In genomic region chr1:46062651-46063319, GRCh38 we compare ENCODE assay signal across 8 cellular contexts.
DNase-seq lines count a peak whose midpoint lies in the region; ATAC-seq and TF ChIP-seq lines count a peak whose summit lies in the region.
"Had no signal": no experiment of that assay in that cellular context is flagged by ENCODE, and none has a peak within 500 bp of the region (broad histone marks: within the 10 kb centered on the region; RNA-seq: fewer than 3 reads in every experiment).

No MANE protein-coding gene starts in this region.

- no peak overlapping the region for H4K8ac ChIP-seq in trophoblast cell (ENCODE audit: low read depth, low read length)

- H3K4ac ChIP-seq in trophoblast cell (ENCODE audit: low read depth, low read length) = no peak overlapping the region

- peak overlapping the region; percentile 43 for H2AFZ ChIP-seq in MM.1S (ENCODE audit: low read length)
- no peak overlapping the region for H2AFZ ChIP-seq in trophoblast cell (ENCODE audit: insufficient read depth, low read length, poor library complexity)

- H3K4me2 ChIP-seq in MM.1S (ENCODE audit: low read depth, low read length) (peak overlapping the region; percentile 86), trophoblast cell (ENCODE audit: low read length) (no peak overlapping the region)

- intact Hi-C loops in colonic mucosa (cut with DNase I) = no loop called here

- H3K36me3 ChIP-seq in MM.1S (replicated peaks; ENCODE audit: insufficient read depth, low read length) = no peaks in the 10 kb centered on the region
- no peaks in the 10 kb centered on the region for H3K36me3 ChIP-seq in colonic mucosa
- peaks cover 0 to 36% (median 3%) of the 10 kb centered on the region in 4 donors for H3K36me3 ChIP-seq in upper lobe of left lung
- peaks cover 5 to 6% of the 10 kb centered on the region in 2 experiments for H3K36me3 ChIP-seq in trophoblast cell (ENCODE audit: control insufficient read depth in 1 of 2, insufficient read depth in 2 of 2, low read length in 2 of 2)

- peak overlapping the region; percentile 60 for H3K4me3 ChIP-seq in MM.1S (ENCODE audit: low read length)
- H3K4me3 ChIP-seq in colonic mucosa = no peak overlapping the region
- no peak overlapping the region for H3K4me3 ChIP-seq in upper lobe of left lung
- no peak overlapping the region for H3K4me3 ChIP-seq in trophoblast cell (ENCODE audit: low read depth, low read length)
- H3K4me3 ChIP-seq: SK-N-MC had no signal

- H3K23ac ChIP-seq in trophoblast cell (ENCODE audit: low read length) = no peak overlapping the region

- no peak overlapping the region for H3K18ac ChIP-seq in trophoblast cell (ENCODE audit: low read length)

- no peak overlapping the region for H2BK5ac ChIP-seq in trophoblast cell (ENCODE audit: low read depth, low read length, poor library complexity)

- H4K91ac ChIP-seq in trophoblast cell (ENCODE audit: low read depth, low read length) = no peak overlapping the region

- peak; percentile 70 for ATAC-seq in GM19438 (IDR thresholded peaks at IDR 0.05; ENCODE audit: low read depth, unreplicated experiment)
- no peak for ATAC-seq in upper lobe of left lung (ENCODE audit: low FRiP score in 2 of 2)

- no peak overlapping the region for H2AK5ac ChIP-seq in trophoblast cell (ENCODE audit: low read length)

- TF ChIP-seq CTCF in MM.1S (IDR thresholded peaks at IDR 0.05; ENCODE audit: low read length) = no peak
- no peak for TF ChIP-seq CTCF in colonic mucosa (IDR thresholded peaks at IDR 0.05)
- TF ChIP-seq CTCF in upper lobe of left lung (IDR thresholded peaks at IDR 0.05) = no peak

- H3K27ac ChIP-seq in MM.1S (ENCODE audit: low read length) = peak overlapping the region; percentile 73
- H3K27ac ChIP-seq in colonic mucosa = no peak overlapping the region
- H3K27ac ChIP-seq in upper lobe of left lung = peak overlapping the region in 1 of 4 donors; percentile 27
- no peak overlapping the region for H3K27ac ChIP-seq in trophoblast cell (ENCODE audit: low read depth, low read length)
- H3K27ac ChIP-seq: SK-N-MC had no signal

- TF ChIP-seq EP300 in upper lobe of left lung (IDR thresholded peaks at IDR 0.05) = no peak

- H3K79me2 ChIP-seq in MM.1S (ENCODE audit: low read length) (no peaks in the 10 kb centered on the region), trophoblast cell (ENCODE audit: control insufficient read depth, insufficient read depth, low read length, poor library complexity) (no peaks in the 10 kb centered on the region)

- no peak overlapping the region for H2BK12ac ChIP-seq in trophoblast cell (ENCODE audit: low read length)

- 77 to 81% methylated on average over 4 of the region's 4 CpGs for WGBS in upper lobe of left lung, 2 donors
- WGBS in trophoblast cell (ENCODE audit: extremely low coverage, insufficient coverage, insufficient read length) = no CpG with 5 or more reads among the region's 4 CpGs

- no peaks in the 10 kb centered on the region for H4K20me1 ChIP-seq in MM.1S (ENCODE audit: insufficient read depth, low read length)

- H3K79me1 ChIP-seq in trophoblast cell (ENCODE audit: low read length) = no peaks in the 10 kb centered on the region

- H2BK120ac ChIP-seq in trophoblast cell (ENCODE audit: insufficient read depth, low read length, poor library complexity) = no peak overlapping the region

- H3K9me3 ChIP-seq in MM.1S (replicated peaks; ENCODE audit: insufficient read depth, low read length) (no peaks in the 10 kb centered on the region), colonic mucosa (no peaks in the 10 kb centered on the region), upper lobe of left lung (no peaks in the 10 kb centered on the region), trophoblast cell (ENCODE audit: insufficient read depth, low read depth, low read length) (peaks cover 5% of the 10 kb centered on the region)

- H3K27me3 ChIP-seq in MM.1S (replicated peaks; ENCODE audit: insufficient read depth, low read length) = no peaks in the 10 kb centered on the region
- no peaks in the 10 kb centered on the region for H3K27me3 ChIP-seq in colonic mucosa
- no peaks in the 10 kb centered on the region for H3K27me3 ChIP-seq in upper lobe of left lung
- no peaks in the 10 kb centered on the region for H3K27me3 ChIP-seq in trophoblast cell (ENCODE audit: insufficient read depth, low read length)

- H3K14ac ChIP-seq in trophoblast cell (ENCODE audit: low read length) = no peak overlapping the region

- H3K9ac ChIP-seq in MM.1S (ENCODE audit: low read length) (peak overlapping the region; percentile 43; the same call in 1 of the 2 replicates), colonic mucosa (ENCODE audit: low read depth in 2 of 2, low read length in 2 of 2) (no peak overlapping the region), trophoblast cell (ENCODE audit: low read length) (no peak overlapping the region)

- DNase-seq in MM.1S (peak; percentile 78), colonic mucosa (peak; percentile 22), middle frontal gyrus (ENCODE audit: extremely low spot score, low spot score) (no peak), upper lobe of left lung (no peak), trophoblast cell (no peak)
- peak; percentile 3 for DNase-seq in stimulated activated CD8-positive, alpha-beta memory T cell treated with anti-CD3 and anti-CD28 coated beads, Interleukin-12 subunit alpha, Interleukin-12 subunit beta, amount 100 ng/mL, for 24 hours (ENCODE audit: extremely low read depth)

- no peak overlapping the region for H4K12ac ChIP-seq in trophoblast cell (ENCODE audit: low read depth, low read length)

- TF ChIP-seq POLR2A in upper lobe of left lung (IDR thresholded peaks at IDR 0.05) = no peak

- no peaks in the 10 kb centered on the region for H3K9me2 ChIP-seq in MM.1S (replicated peaks; ENCODE audit: insufficient read depth, low read length)

- peaks cover 26% of the 10 kb centered on the region for H3F3A ChIP-seq in MM.1S (ENCODE audit: insufficient read depth, low read length)

- H3K4me1 ChIP-seq in MM.1S (ENCODE audit: low read length) (peaks cover 25% of the 10 kb centered on the region), colonic mucosa (no peaks in the 10 kb centered on the region), upper lobe of left lung (peaks cover 0 to 23% (median 9%) of the 10 kb centered on the region in 4 donors), trophoblast cell (ENCODE audit: control insufficient read depth in 1 of 2, insufficient read depth in 2 of 2, low read length in 2 of 2) (no peaks in the 10 kb centered on the region)

Comparison
In these comparisons a context has a peak if more than half of its experiments do, and no peak if none do; other contexts are left out.
1. DNase-seq: peak in MM.1S (single experiment), colonic mucosa (single experiment) and stimulated activated CD8-positive, alpha-beta memory T cell treated with anti-CD3 and anti-CD28 coated beads, Interleukin-12 subunit alpha, Interleukin-12 subunit beta, amount 100 ng/mL, for 24 hours (single experiment); none in middle frontal gyrus (single experiment), upper lobe of left lung (0 of 2) and trophoblast cell (0 of 2).